Comparison of ENCODE assay signal across 9 cellular contexts in genomic region chr12:104974626-104975290, GRCh38. TPM values are rescaled to one million over a fixed set of nuclear protein-coding genes. Genes with fewer than 3 reads are reported as not detected.
DNase-seq lines count a peak whose midpoint lies in the region; ATAC-seq and TF ChIP-seq lines count a peak whose summit lies in the region.
"Had no signal": no experiment of that assay in that cellular context is flagged by ENCODE, and none has a peak within 500 bp of the region (broad histone marks: within the 10 kb centered on the region; RNA-seq: fewer than 3 reads in every experiment).

No MANE protein-coding gene starts in this region.

- H3K4me3 ChIP-seq in NB4 (ENCODE audit: low read depth, low read length) (no peak overlapping the region), liver (ENCODE audit: low read depth in 1 of 3, low read length in 3 of 3) (no peak overlapping the region)

- no peaks in the 10 kb centered on the region for H3K27me3 ChIP-seq in liver (ENCODE audit: control insufficient read depth in 4 of 4, insufficient read depth in 4 of 4, low read length in 3 of 4)

- H3K4me3 Mint-ChIP-seq in Calu3 (ENCODE audit: low read depth, unreplicated experiment): no peak overlapping the region
- no peak overlapping the region for H3K4me3 Mint-ChIP-seq in progenitor cell of endocrine pancreas (ENCODE audit: low read depth)
- no peak overlapping the region for H3K4me3 Mint-ChIP-seq in endothelial cell (ENCODE audit: unreplicated experiment)
- H3K4me3 Mint-ChIP-seq: neural crest cell had no signal

- TF ChIP-seq RAD21 in liver (IDR thresholded peaks at IDR 0.05): no peak

- H3K4me1 ChIP-seq in liver (ENCODE audit: control insufficient read depth in 4 of 4, insufficient read depth in 4 of 4, low read length in 3 of 4): no peaks in the 10 kb centered on the region

- ATAC-seq in GM18520 (IDR thresholded peaks at IDR 0.05; ENCODE audit: unreplicated experiment) (peak; percentile 99), HG02623 (IDR thresholded peaks at IDR 0.05; ENCODE audit: unreplicated experiment) (peak; percentile 97)

- BruUV-seq in Calu3 (replicated peaks; lab: Mats Ljungman, UMichigan): no TSS peak

- H3K27ac Mint-ChIP-seq in Calu3 (ENCODE audit: unreplicated experiment): no peak overlapping the region
- no peak overlapping the region for H3K27ac Mint-ChIP-seq in progenitor cell of endocrine pancreas
- no peak overlapping the region for H3K27ac Mint-ChIP-seq in endothelial cell (ENCODE audit: unreplicated experiment)

- TF ChIP-seq POLR2A in NB4 (IDR thresholded peaks at IDR 0.05; ENCODE audit: extremely low read depth, insufficient read length) (no peak), erythroblast (IDR thresholded peaks at IDR 0.05; ENCODE audit: low read length) (no peak)

- H3K36me3 ChIP-seq in liver (ENCODE audit: control insufficient read depth in 4 of 4, insufficient read depth in 3 of 4, low read depth in 1 of 4, low read length in 3 of 4): no peaks in the 10 kb centered on the region

- H3K4me1 Mint-ChIP-seq in Calu3 (ENCODE audit: low read depth, unreplicated experiment) (no peaks in the 10 kb centered on the region), progenitor cell of endocrine pancreas (ENCODE audit: low read depth) (no peaks in the 10 kb centered on the region), endothelial cell (ENCODE audit: unreplicated experiment) (no peaks in the 10 kb centered on the region)
- H3K4me1 Mint-ChIP-seq: neural crest cell had no signal

- 87% methylated on average over 7 of the region's 7 CpGs for WGBS in liver

- no peaks in the 10 kb centered on the region for H3K9me3 ChIP-seq in liver (ENCODE audit: control insufficient read depth in 4 of 4, low read length in 3 of 4)

- intact Hi-C loops in Calu3 (cut with micrococcal nuclease; ENCODE audit: unreplicated experiment): no loop called here

- TF ChIP-seq CTCF in NB4 (IDR thresholded peaks at IDR 0.05; ENCODE audit: low read depth, low read length): no peak
- no peak for TF ChIP-seq CTCF in liver (IDR thresholded peaks at IDR 0.05; ENCODE audit: low read depth, low read length, missing input control)
- no peak for TF ChIP-seq CTCF in Calu3 (IDR thresholded peaks at IDR 0.05; ENCODE audit: unreplicated experiment)
- TF ChIP-seq CTCF in progenitor cell of endocrine pancreas (IDR thresholded peaks at IDR 0.05; ENCODE audit: unreplicated experiment): no peak
- TF ChIP-seq CTCF in endothelial cell (IDR thresholded peaks at IDR 0.05; ENCODE audit: unreplicated experiment): no peak

- no peak overlapping the region for H3K27ac ChIP-seq in liver (ENCODE audit: low read depth in 1 of 2, low read length in 2 of 2)

- DNase-seq in NB4 (ENCODE audit: low read depth) (peak; percentile 34), Calu3 (no peak), erythroblast (lab: John Stamatoyannopoulos, UW) (no peak), progenitor cell of endocrine pancreas (ENCODE audit: low spot score, unreplicated experiment) (no peak), endothelial cell (ENCODE audit: low spot score) (no peak)

- H3K9me3 Mint-ChIP-seq in Calu3 (ENCODE audit: low read depth, unreplicated experiment): no peaks in the 10 kb centered on the region
- peaks cover 3% of the 10 kb centered on the region for H3K9me3 Mint-ChIP-seq in progenitor cell of endocrine pancreas (ENCODE audit: low read depth)
- no peaks in the 10 kb centered on the region for H3K9me3 Mint-ChIP-seq in endothelial cell (ENCODE audit: unreplicated experiment)
- H3K9me3 Mint-ChIP-seq: neural crest cell had no signal

- no peak overlapping the region for H3K9ac ChIP-seq in liver (ENCODE audit: low read depth in 1 of 2, low read length in 2 of 2)

- no peaks in the 10 kb centered on the region for H3K36me3 Mint-ChIP-seq in Calu3 (ENCODE audit: insufficient read depth, unreplicated experiment)
- H3K36me3 Mint-ChIP-seq in progenitor cell of endocrine pancreas (ENCODE audit: insufficient read depth): no peaks in the 10 kb centered on the region
- no peaks in the 10 kb centered on the region for H3K36me3 Mint-ChIP-seq in endothelial cell (ENCODE audit: low read depth, unreplicated experiment)

- H3K27me3 Mint-ChIP-seq in Calu3 (ENCODE audit: unreplicated experiment): no peaks in the 10 kb centered on the region
- no peaks in the 10 kb centered on the region for H3K27me3 Mint-ChIP-seq in progenitor cell of endocrine pancreas
- no peaks in the 10 kb centered on the region for H3K27me3 Mint-ChIP-seq in endothelial cell (ENCODE audit: unreplicated experiment)

- CTCF ChIA-PET in Calu3 (lab: Charles Lee): interaction anchor here (1.1 kb wide), 1 partner anchor 593 kb away, joined by 3 read pairs; no protein-coding TSS in a partner anchor

TF ChIP-seq in liver, 16 proteins besides CTCF, POLR2A, EP300 and RAD21:
- TF ChIP-seq ATF3 (IDR thresholded peaks at IDR 0.05) (no peak), HNF4A (conservative IDR thresholded peaks at IDR 0.05) (no peak), SP1 (IDR thresholded peaks at IDR 0.05) (no peak), EGR1 (IDR thresholded peaks at IDR 0.05; ENCODE audit: low read depth in 2 of 2) (no peak), GABPA (IDR thresholded peaks at IDR 0.05 in 1 of 2, conservative IDR thresholded peaks at IDR 0.05 in 1 of 2) (no peak)
- TF ChIP-seq, protein P1, sequence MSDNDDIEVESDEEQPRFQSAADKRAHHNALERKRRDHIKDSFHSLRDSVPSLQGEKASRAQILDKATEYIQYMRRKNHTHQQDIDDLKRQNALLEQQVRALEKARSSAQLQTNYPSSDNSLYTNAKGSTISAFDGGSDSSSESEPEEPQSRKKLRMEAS (IDR thresholded peaks at IDR 0.05): peak; percentile 21
- TF ChIP-seq, protein P2, sequence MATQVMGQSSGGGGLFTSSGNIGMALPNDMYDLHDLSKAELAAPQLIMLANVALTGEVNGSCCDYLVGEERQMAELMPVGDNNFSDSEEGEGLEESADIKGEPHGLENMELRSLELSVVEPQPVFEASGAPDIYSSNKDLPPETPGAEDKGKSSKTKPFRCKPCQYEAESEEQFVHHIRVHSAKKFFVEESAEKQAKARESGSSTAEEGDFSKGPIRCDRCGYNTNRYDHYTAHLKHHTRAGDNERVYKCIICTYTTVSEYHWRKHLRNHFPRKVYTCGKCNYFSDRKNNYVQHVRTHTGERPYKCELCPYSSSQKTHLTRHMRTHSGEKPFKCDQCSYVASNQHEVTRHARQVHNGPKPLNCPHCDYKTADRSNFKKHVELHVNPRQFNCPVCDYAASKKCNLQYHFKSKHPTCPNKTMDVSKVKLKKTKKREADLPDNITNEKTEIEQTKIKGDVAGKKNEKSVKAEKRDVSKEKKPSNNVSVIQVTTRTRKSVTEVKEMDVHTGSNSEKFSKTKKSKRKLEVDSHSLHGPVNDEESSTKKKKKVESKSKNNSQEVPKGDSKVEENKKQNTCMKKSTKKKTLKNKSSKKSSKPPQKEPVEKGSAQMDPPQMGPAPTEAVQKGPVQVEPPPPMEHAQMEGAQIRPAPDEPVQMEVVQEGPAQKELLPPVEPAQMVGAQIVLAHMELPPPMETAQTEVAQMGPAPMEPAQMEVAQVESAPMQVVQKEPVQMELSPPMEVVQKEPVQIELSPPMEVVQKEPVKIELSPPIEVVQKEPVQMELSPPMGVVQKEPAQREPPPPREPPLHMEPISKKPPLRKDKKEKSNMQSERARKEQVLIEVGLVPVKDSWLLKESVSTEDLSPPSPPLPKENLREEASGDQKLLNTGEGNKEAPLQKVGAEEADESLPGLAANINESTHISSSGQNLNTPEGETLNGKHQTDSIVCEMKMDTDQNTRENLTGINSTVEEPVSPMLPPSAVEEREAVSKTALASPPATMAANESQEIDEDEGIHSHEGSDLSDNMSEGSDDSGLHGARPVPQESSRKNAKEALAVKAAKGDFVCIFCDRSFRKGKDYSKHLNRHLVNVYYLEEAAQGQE (IDR thresholded peaks at IDR 0.05): no peak

RNA-seq across cellular contexts. Expression of gene NOPCHAP1, which starts 11.4 kb away (rescaled TPM):
- 1 to 10 TPM; 2.1 to 3.6 TPM for total RNA-seq in liver
- polyA plus RNA-seq in liver: 10 to 100 TPM in 1 of 2 donors, 1 to 10 TPM in 1; 3.4 to 18.6 TPM
- 22.4 and 24.3 TPM in 2 replicates for total RNA-seq in Calu3 (2022)
- 22.3 and 24.3 TPM in 2 replicates for total RNA-seq in progenitor cell of endocrine pancreas
- 14.3 TPM for total RNA-seq in endothelial cell (ENCODE audit: unreplicated experiment)

RNA-seq across cellular contexts. Expression of gene SLC41A2, which starts 16.7 kb away (rescaled TPM):
- total RNA-seq in liver: 100 to 1,000 TPM in 1 of 2 donors, 1 to 10 TPM in 1; 7.7 to 235 TPM
- polyA plus RNA-seq in liver: 10 to 100 TPM; 24.7 to 25.7 TPM
- 41.5 and 48.1 TPM in 2 replicates for total RNA-seq in Calu3 (2022)
- 7.6 and 8.9 TPM in 2 replicates for total RNA-seq in progenitor cell of endocrine pancreas
- total RNA-seq in endothelial cell (ENCODE audit: unreplicated experiment): 2.5 TPM
